Comparison of ENCODE assay signal across 1 cellular context in genomic region chr6:117459447-117459944, GRCh38.
TF ChIP-seq lines count a peak whose summit lies in the region.

No MANE protein-coding gene starts in this region.

TF ChIP-seq in HepG2, 621 proteins besides CTCF, POLR2A, EP300 and RAD21 (continued from another document):
- TF ChIP-seq HES4 (CRISPR knock-in tag; IDR thresholded peaks at IDR 0.05; ENCODE audit: borderline replicate concordance) (no peak), YY1 (IDR thresholded peaks at IDR 0.05; ENCODE audit: insufficient read depth, insufficient replicate concordance, low read depth, low read length) (no peak)
- TF ChIP-seq, protein P1, sequence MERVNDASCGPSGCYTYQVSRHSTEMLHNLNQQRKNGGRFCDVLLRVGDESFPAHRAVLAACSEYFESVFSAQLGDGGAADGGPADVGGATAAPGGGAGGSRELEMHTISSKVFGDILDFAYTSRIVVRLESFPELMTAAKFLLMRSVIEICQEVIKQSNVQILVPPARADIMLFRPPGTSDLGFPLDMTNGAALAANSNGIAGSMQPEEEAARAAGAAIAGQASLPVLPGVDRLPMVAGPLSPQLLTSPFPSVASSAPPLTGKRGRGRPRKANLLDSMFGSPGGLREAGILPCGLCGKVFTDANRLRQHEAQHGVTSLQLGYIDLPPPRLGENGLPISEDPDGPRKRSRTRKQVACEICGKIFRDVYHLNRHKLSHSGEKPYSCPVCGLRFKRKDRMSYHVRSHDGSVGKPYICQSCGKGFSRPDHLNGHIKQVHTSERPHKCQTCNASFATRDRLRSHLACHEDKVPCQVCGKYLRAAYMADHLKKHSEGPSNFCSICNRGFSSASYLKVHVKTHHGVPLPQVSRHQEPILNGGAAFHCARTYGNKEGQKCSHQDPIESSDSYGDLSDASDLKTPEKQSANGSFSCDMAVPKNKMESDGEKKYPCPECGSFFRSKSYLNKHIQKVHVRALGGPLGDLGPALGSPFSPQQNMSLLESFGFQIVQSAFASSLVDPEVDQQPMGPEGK (CRISPR knock-in tag; IDR thresholded peaks at IDR 0.05): no peak
TF ChIP-seq in HepG2: peak in this region for 3.
